ENCODE assay signal across 1 cellular context in the genomic region with DNA sequence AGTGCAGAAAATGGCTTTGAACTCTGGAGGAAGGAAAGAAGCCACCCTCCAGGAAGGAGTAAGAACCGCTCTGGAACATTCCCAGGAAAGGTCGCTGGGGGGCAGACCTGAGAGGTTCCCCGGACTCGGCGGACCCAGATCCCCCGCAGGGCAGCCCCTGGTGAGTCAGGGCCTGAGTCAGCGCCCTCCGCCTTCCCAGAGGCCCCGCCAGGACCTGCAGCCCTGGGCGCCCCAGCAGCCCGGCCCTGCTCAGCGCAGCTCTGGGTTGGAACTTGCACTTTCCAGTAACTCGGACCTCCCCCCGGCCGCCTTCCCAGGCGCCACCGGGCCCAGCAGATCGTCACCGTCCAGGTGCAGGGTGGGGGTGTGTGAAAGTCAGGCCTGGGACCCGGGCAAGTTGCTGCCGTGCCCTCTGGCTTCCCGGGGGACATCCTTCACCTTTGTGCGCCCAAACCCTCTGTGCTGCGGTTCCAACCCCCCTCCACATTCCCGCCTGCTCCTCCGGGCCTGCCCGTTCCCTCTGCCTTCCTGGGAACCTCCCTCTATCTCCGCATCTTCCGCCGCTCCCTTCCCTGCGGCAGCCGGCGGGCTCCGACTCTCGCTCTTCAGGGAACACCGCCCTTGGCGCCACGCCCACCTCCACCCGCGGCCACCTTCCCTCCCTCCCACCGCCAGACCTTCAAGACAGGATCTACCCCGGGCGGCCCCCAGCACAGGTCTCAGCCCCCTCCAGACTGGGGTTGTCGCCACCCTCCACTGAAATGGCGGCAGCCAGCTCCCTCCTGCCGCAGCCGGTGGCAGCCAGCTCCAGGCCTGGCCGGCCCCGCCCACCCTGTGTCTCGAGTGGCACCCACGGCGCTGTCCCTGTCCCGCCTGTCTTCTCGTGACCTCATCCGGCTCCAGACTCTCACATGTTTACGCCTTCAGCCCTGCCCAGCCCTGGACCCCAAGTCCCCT.
A peak's percentile ranks its signal among the peaks of the same experiment; 100 is the strongest.
TF ChIP-seq lines count a peak whose summit lies in the region.

No MANE protein-coding gene starts in this region.

TF ChIP-seq in HepG2, 621 proteins besides CTCF, POLR2A, EP300 and RAD21 (continued from another document and continues in another):
- no peak for TF ChIP-seq JARID2 (CRISPR knock-in tag; IDR thresholded peaks at IDR 0.05; ENCODE audit: insufficient replicate concordance)
- TF ChIP-seq HOXA3 (CRISPR knock-in tag; IDR thresholded peaks at IDR 0.05) = peak; percentile 54; the same call in 1 of the 2 replicates
- no peak for TF ChIP-seq SOX13 (IDR thresholded peaks at IDR 0.05)
- TF ChIP-seq SOX13 (CRISPR knock-in tag; conservative IDR thresholded peaks at IDR 0.05 in 1 of 2, IDR thresholded peaks at IDR 0.05 in 1 of 2) = peak in 1 of 2 experiments; percentile 31; a peak in 1 of 4 replicates
- TF ChIP-seq, protein P1, sequence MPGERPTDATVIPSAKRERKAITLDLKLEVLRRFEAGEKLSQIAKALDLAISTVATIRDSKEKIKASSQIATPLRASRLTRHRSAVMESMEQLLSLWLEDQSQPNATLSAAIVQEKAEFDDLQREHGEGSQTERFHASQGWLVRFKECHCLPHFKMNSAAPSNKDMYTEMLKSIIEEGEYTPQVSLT (CRISPR knock-in tag; IDR thresholded peaks at IDR 0.05; ENCODE audit: borderline replicate concordance, low read depth) = no peak
- TF ChIP-seq ZNF33B (CRISPR knock-in tag; IDR thresholded peaks at IDR 0.05) = no peak
- no peak for TF ChIP-seq ZNF329 (CRISPR knock-in tag; IDR thresholded peaks at IDR 0.05; ENCODE audit: low read depth)
- TF ChIP-seq KLF13 (CRISPR knock-in tag; IDR thresholded peaks at IDR 0.05) = no peak
- no peak for TF ChIP-seq NFIC (IDR thresholded peaks at IDR 0.05; ENCODE audit: low read length)
- TF ChIP-seq ZNF256 (CRISPR knock-in tag; conservative IDR thresholded peaks at IDR 0.05) = no peak
- TF ChIP-seq RORA (CRISPR knock-in tag; IDR thresholded peaks at IDR 0.05) = no peak
- TF ChIP-seq, protein P2, sequence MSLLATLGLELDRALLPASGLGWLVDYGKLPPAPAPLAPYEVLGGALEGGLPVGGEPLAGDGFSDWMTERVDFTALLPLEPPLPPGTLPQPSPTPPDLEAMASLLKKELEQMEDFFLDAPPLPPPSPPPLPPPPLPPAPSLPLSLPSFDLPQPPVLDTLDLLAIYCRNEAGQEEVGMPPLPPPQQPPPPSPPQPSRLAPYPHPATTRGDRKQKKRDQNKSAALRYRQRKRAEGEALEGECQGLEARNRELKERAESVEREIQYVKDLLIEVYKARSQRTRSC (CRISPR knock-in tag; IDR thresholded peaks at IDR 0.05; ENCODE audit: low read depth) = no peak
- TF ChIP-seq SMAD9 (CRISPR knock-in tag; IDR thresholded peaks at IDR 0.05) = no peak
- 0 out of 2 replicates have a peak, but pooled peaks have one; percentile 19 for TF ChIP-seq ZNF614 (CRISPR knock-in tag; IDR thresholded peaks at IDR 0.05; ENCODE audit: borderline replicate concordance)
- TF ChIP-seq, protein P3, sequence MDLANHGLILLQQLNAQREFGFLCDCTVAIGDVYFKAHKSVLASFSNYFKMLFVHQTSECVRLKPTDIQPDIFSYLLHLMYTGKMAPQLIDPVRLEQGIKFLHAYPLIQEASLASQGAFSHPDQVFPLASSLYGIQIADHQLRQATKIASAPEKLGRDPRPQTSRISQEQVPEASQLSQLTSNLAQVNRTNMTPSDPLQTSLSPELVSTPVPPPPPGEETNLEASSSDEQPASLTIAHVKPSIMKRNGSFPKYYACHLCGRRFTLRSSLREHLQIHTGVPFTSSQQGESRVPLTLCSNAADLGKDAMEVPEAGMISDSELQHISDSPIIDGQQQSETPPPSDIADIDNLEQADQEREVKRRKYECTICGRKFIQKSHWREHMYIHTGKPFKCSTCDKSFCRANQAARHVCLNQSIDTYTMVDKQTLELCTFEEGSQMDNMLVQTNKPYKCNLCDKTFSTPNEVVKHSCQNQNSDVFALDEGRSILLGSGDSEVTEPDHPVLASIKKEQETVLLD (CRISPR knock-in tag; IDR thresholded peaks at IDR 0.05; ENCODE audit: low read depth) = no peak
- TF ChIP-seq, protein P4, sequence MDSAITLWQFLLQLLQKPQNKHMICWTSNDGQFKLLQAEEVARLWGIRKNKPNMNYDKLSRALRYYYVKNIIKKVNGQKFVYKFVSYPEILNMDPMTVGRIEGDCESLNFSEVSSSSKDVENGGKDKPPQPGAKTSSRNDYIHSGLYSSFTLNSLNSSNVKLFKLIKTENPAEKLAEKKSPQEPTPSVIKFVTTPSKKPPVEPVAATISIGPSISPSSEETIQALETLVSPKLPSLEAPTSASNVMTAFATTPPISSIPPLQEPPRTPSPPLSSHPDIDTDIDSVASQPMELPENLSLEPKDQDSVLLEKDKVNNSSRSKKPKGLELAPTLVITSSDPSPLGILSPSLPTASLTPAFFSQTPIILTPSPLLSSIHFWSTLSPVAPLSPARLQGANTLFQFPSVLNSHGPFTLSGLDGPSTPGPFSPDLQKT (CRISPR knock-in tag; IDR thresholded peaks at IDR 0.05; ENCODE audit: borderline replicate concordance) = no peak
- no peak for TF ChIP-seq ZNF670 (CRISPR knock-in tag; IDR thresholded peaks at IDR 0.05; ENCODE audit: borderline replicate concordance)
- TF ChIP-seq ZNF367 (CRISPR knock-in tag; IDR thresholded peaks at IDR 0.05; ENCODE audit: borderline replicate concordance) = no peak
- TF ChIP-seq HNRNPK (IDR thresholded peaks at IDR 0.05; ENCODE audit: low read depth, low read length, poor library complexity, severe bottlenecking) = no peak
- peak; percentile 84 for TF ChIP-seq ZBTB7B (CRISPR knock-in tag; IDR thresholded peaks at IDR 0.05)
- TF ChIP-seq ZFP36 (IDR thresholded peaks at IDR 0.05; ENCODE audit: borderline replicate concordance, low read depth, low read length, partially characterized antibody) = no peak
- peak; percentile 73; the same call in 1 of the 2 replicates for TF ChIP-seq ZNF563 (CRISPR knock-in tag; IDR thresholded peaks at IDR 0.05)
- no peak for TF ChIP-seq ZNF746 (CRISPR knock-in tag; IDR thresholded peaks at IDR 0.05)
- TF ChIP-seq, protein P5, sequence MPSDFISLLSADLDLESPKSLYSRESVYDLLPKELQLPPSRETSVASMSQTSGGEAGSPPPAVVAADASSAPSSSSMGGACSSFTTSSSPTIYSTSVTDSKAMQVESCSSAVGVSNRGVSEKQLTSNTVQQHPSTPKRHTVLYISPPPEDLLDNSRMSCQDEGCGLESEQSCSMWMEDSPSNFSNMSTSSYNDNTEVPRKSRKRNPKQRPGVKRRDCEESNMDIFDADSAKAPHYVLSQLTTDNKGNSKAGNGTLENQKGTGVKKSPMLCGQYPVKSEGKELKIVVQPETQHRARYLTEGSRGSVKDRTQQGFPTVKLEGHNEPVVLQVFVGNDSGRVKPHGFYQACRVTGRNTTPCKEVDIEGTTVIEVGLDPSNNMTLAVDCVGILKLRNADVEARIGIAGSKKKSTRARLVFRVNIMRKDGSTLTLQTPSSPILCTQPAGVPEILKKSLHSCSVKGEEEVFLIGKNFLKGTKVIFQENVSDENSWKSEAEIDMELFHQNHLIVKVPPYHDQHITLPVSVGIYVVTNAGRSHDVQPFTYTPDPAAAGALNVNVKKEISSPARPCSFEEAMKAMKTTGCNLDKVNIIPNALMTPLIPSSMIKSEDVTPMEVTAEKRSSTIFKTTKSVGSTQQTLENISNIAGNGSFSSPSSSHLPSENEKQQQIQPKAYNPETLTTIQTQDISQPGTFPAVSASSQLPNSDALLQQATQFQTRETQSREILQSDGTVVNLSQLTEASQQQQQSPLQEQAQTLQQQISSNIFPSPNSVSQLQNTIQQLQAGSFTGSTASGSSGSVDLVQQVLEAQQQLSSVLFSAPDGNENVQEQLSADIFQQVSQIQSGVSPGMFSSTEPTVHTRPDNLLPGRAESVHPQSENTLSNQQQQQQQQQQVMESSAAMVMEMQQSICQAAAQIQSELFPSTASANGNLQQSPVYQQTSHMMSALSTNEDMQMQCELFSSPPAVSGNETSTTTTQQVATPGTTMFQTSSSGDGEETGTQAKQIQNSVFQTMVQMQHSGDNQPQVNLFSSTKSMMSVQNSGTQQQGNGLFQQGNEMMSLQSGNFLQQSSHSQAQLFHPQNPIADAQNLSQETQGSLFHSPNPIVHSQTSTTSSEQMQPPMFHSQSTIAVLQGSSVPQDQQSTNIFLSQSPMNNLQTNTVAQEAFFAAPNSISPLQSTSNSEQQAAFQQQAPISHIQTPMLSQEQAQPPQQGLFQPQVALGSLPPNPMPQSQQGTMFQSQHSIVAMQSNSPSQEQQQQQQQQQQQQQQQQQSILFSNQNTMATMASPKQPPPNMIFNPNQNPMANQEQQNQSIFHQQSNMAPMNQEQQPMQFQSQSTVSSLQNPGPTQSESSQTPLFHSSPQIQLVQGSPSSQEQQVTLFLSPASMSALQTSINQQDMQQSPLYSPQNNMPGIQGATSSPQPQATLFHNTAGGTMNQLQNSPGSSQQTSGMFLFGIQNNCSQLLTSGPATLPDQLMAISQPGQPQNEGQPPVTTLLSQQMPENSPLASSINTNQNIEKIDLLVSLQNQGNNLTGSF (CRISPR knock-in tag; IDR thresholded peaks at IDR 0.05) = no peak
- 0 out of 2 replicates have a peak, but pooled peaks have one; percentile 50 for TF ChIP-seq ZNF343 (CRISPR knock-in tag; IDR thresholded peaks at IDR 0.05)
- TF ChIP-seq, protein P6, sequence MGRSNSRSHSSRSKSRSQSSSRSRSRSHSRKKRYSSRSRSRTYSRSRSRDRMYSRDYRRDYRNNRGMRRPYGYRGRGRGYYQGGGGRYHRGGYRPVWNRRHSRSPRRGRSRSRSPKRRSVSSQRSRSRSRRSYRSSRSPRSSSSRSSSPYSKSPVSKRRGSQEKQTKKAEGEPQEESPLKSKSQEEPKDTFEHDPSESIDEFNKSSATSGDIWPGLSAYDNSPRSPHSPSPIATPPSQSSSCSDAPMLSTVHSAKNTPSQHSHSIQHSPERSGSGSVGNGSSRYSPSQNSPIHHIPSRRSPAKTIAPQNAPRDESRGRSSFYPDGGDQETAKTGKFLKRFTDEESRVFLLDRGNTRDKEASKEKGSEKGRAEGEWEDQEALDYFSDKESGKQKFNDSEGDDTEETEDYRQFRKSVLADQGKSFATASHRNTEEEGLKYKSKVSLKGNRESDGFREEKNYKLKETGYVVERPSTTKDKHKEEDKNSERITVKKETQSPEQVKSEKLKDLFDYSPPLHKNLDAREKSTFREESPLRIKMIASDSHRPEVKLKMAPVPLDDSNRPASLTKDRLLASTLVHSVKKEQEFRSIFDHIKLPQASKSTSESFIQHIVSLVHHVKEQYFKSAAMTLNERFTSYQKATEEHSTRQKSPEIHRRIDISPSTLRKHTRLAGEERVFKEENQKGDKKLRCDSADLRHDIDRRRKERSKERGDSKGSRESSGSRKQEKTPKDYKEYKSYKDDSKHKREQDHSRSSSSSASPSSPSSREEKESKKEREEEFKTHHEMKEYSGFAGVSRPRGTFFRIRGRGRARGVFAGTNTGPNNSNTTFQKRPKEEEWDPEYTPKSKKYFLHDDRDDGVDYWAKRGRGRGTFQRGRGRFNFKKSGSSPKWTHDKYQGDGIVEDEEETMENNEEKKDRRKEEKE (IDR thresholded peaks at IDR 0.05) = no peak
- no peak for TF ChIP-seq FOXA1 (IDR thresholded peaks at IDR 0.05)
- no peak for TF ChIP-seq FOXA1 (CRISPR knock-in tag; IDR thresholded peaks at IDR 0.05)
- TF ChIP-seq SYNCRIP (IDR thresholded peaks at IDR 0.05; ENCODE audit: insufficient read depth, low read depth, low read length) = no peak
- TF ChIP-seq, protein P7, sequence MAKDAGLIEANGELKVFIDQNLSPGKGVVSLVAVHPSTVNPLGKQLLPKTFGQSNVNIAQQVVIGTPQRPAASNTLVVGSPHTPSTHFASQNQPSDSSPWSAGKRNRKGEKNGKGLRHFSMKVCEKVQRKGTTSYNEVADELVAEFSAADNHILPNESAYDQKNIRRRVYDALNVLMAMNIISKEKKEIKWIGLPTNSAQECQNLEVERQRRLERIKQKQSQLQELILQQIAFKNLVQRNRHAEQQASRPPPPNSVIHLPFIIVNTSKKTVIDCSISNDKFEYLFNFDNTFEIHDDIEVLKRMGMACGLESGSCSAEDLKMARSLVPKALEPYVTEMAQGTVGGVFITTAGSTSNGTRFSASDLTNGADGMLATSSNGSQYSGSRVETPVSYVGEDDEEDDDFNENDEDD (CRISPR knock-in tag; IDR thresholded peaks at IDR 0.05; ENCODE audit: borderline replicate concordance) = no peak; the same call in 1 of the 2 replicates
- TF ChIP-seq PAWR (CRISPR knock-in tag; IDR thresholded peaks at IDR 0.05; ENCODE audit: borderline replicate concordance) = no peak
- no peak for TF ChIP-seq HNRNPH1 (optimal IDR thresholded peaks at IDR 0.05; ENCODE audit: low read depth, low read length)
- TF ChIP-seq ZBTB7A (CRISPR knock-in tag; IDR thresholded peaks at IDR 0.05) = no peak
- no peak for TF ChIP-seq ZNF761 (CRISPR knock-in tag; conservative IDR thresholded peaks at IDR 0.05)
- 0 out of 2 replicates have a peak, but pooled peaks have one; percentile 47 for TF ChIP-seq ESRRA (CRISPR knock-in tag; IDR thresholded peaks at IDR 0.05; ENCODE audit: low read depth)
- TF ChIP-seq MXI1 (IDR thresholded peaks at IDR 0.05; ENCODE audit: borderline replicate concordance, low read depth, low read length) = peak; percentile 48; the same call in 2 of the 3 replicates
- TF ChIP-seq ZNF549 (CRISPR knock-in tag; IDR thresholded peaks at IDR 0.05) = no peak
- no peak for TF ChIP-seq ZBTB3 (CRISPR knock-in tag; IDR thresholded peaks at IDR 0.05; ENCODE audit: borderline replicate concordance, low read depth)
- TF ChIP-seq GZF1 (CRISPR knock-in tag; IDR thresholded peaks at IDR 0.05) = no peak
- TF ChIP-seq GABPA (IDR thresholded peaks at IDR 0.05; ENCODE audit: low read depth, low read length) = 0 out of 2 replicates have a peak, but pooled peaks have one; percentile 0
- TF ChIP-seq GABPA (CRISPR knock-in tag; IDR thresholded peaks at IDR 0.05; ENCODE audit: low read depth) = no peak
- TF ChIP-seq, protein P8, sequence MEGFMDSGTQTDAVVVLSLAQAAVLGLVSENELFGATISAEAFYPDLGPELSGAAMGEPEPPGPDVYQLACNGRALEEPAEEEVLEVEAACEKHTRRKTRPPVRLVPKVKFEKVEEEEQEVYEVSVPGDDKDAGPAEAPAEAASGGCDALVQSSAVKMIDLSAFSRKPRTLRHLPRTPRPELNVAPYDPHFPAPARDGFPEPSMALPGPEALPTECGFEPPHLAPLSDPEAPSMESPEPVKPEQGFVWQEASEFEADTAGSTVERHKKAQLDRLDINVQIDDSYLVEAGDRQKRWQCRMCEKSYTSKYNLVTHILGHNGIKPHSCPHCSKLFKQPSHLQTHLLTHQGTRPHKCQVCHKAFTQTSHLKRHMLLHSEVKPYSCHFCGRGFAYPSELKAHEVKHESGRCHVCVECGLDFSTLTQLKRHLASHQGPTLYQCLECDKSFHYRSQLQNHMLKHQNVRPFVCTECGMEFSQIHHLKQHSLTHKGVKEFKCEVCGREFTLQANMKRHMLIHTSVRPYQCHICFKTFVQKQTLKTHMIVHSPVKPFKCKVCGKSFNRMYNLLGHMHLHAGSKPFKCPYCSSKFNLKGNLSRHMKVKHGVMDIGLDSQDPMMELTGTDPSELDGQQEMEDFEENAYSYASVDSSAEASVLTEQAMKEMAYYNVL (CRISPR knock-in tag; IDR thresholded peaks at IDR 0.05; ENCODE audit: borderline replicate concordance) = no peak
- TF ChIP-seq FOXA3 (CRISPR knock-in tag; IDR thresholded peaks at IDR 0.05) = 0 out of 2 replicates have a peak, but pooled peaks have one; percentile 17
- peak; percentile 13 for TF ChIP-seq PTBP1 (IDR thresholded peaks at IDR 0.05; ENCODE audit: low read depth, low read length, poor library complexity, severe bottlenecking)
- TF ChIP-seq U2AF2 (IDR thresholded peaks at IDR 0.05; ENCODE audit: low read depth, low read length) = no peak
